10 cellular contexts compared by ENCODE assay signal in the genomic region with DNA sequence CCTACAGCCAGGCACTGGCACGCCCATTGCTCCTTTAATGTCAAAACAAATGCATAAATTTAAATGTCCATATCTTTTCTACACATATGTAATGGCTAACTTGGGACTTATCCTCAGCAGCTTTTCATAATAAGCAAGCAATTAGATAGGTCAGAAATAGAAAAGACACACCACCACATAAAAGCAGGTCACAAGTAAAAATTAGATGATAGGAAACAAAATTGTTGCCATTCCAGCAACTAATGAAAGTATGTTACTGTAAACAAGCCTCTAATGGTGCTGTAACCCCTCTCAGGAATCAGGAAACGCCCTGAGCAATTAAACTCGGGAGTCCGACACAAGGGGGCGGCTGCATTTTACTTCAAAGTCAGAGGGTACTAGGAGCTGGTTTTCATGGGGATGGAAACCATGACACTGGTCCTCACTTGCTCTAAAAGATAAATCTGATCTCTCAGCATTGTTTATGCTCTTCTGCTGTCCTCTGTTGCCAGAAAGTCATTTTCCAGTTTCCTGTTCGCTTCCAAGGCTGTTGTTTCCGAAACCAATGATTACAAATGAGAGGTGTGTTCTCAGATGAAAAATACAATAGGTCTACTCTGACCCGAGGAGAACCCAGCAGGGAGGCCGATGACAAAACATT.
DNase-seq lines count a peak whose midpoint lies in the region; ATAC-seq and TF ChIP-seq lines count a peak whose summit lies in the region.
"Had no signal": no experiment of that assay in that cellular context is flagged by ENCODE, and none has a peak within 500 bp of the region (broad histone marks: within the 10 kb centered on the region; RNA-seq: fewer than 3 reads in every experiment).

No MANE protein-coding gene starts in this region.

- H3K9me3 ChIP-seq in A673 (ENCODE audit: low read depth, low read length, poor library complexity, severe bottlenecking) (no peaks in the 10 kb centered on the region), HUES48 (ENCODE audit: control insufficient read depth, insufficient read depth, low read length) (no peaks in the 10 kb centered on the region), muscle layer of duodenum (ENCODE audit: control insufficient read depth in 1 of 2, low read length in 2 of 2) (no peaks in the 10 kb centered on the region), testis (no peaks in the 10 kb centered on the region)
- H3K9me3 ChIP-seq: Peyer's patch had no signal

- ATAC-seq in HG03280 (IDR thresholded peaks at IDR 0.05; ENCODE audit: unreplicated experiment) (no peak), HG03457 (IDR thresholded peaks at IDR 0.05; ENCODE audit: unreplicated experiment) (no peak)
- ATAC-seq: left colon had no signal

- H3K27ac ChIP-seq in A673 (ENCODE audit: low read depth, low read length, poor library complexity, severe bottlenecking) (no peak overlapping the region), HUES48 (ENCODE audit: low read depth, low read length) (peak overlapping the region; percentile 59), muscle layer of duodenum (ENCODE audit: low read length) (peak overlapping the region; percentile 40), testis (peak overlapping the region in 1 of 2 donors; percentile 56)

- BruUV-seq in A673 (replicated peaks; lab: Mats Ljungman, UMichigan): no TSS peak

- H3K36me3 ChIP-seq in A673 (ENCODE audit: insufficient read depth, low read length, poor library complexity, severe bottlenecking) (no peaks in the 10 kb centered on the region), HUES48 (ENCODE audit: control insufficient read depth, insufficient read depth, low read length) (no peaks in the 10 kb centered on the region), muscle layer of duodenum (ENCODE audit: control insufficient read depth in 1 of 2, insufficient read depth in 2 of 2, low read length in 2 of 2) (peaks cover 0 to 4% of the 10 kb centered on the region in 2 donors), testis (ENCODE audit: low read depth, missing control alignments) (no peaks in the 10 kb centered on the region)
- H3K36me3 ChIP-seq: Peyer's patch had no signal

- peaks cover 35% of the 10 kb centered on the region for H3K4me1 ChIP-seq in A673 (ENCODE audit: insufficient read depth, low read length, poor library complexity, severe bottlenecking)
- peaks cover 36% of the 10 kb centered on the region for H3K4me1 ChIP-seq in HUES48 (ENCODE audit: control insufficient read depth, insufficient read depth, low read length)
- H3K4me1 ChIP-seq in muscle layer of duodenum (ENCODE audit: control insufficient read depth in 1 of 2, insufficient read depth in 2 of 2, low read length in 2 of 2): peaks cover 8 to 53% of the 10 kb centered on the region in 2 donors
- peaks cover 11% of the 10 kb centered on the region for H3K4me1 ChIP-seq in testis
- H3K4me1 ChIP-seq: Peyer's patch had no signal

- no peak overlapping the region for H3K9ac ChIP-seq in HUES48 (ENCODE audit: low read depth, low read length)

- CTCF ChIA-PET in A673 (lab: Charles Lee): interaction anchor here (0.6 kb wide), 1 partner anchor 80 kb away, joined by 3 read pairs; no protein-coding TSS in a partner anchor

- H3K27me3 ChIP-seq in A673 (replicated peaks; ENCODE audit: insufficient read depth, low read depth, low read length, poor library complexity): no peaks in the 10 kb centered on the region
- no peaks in the 10 kb centered on the region for H3K27me3 ChIP-seq in HUES48 (ENCODE audit: control insufficient read depth, insufficient read depth, low read length)
- H3K27me3 ChIP-seq in muscle layer of duodenum (ENCODE audit: low read depth, low read length): no peaks in the 10 kb centered on the region
- H3K27me3 ChIP-seq in testis: no peaks in the 10 kb centered on the region
- H3K27me3 ChIP-seq: Peyer's patch had no signal

- TF ChIP-seq CTCF in A673 (conservative IDR thresholded peaks at IDR 0.05; ENCODE audit: low read depth, low read length) (no peak), testis (IDR thresholded peaks at IDR 0.05) (no peak)

- TF ChIP-seq POLR2A in testis (IDR thresholded peaks at IDR 0.05): no peak

- no peak overlapping the region for H3K4me3 ChIP-seq in A673 (ENCODE audit: low read depth, low read length, poor library complexity, severe bottlenecking)
- no peak overlapping the region for H3K4me3 ChIP-seq in HUES48 (ENCODE audit: low read depth, low read length)
- no peak overlapping the region for H3K4me3 ChIP-seq in muscle layer of duodenum (ENCODE audit: low read depth in 1 of 2, low read length in 2 of 2)
- H3K4me3 ChIP-seq in testis: no peak overlapping the region
- H3K4me3 ChIP-seq: Peyer's patch had no signal

- DNase-seq in A673 (ENCODE audit: low spot score): peak; percentile 17
- DNase-seq in dermis blood vessel endothelial cell: peak; percentile 62
- DNase-seq in testis: no peak
- no peak for DNase-seq in KG1 (lab: John Stamatoyannopoulos, UW)
- DNase-seq: Peyer's patch had no signal

- POLR2A ChIA-PET in A673 (lab: Charles Lee; ENCODE audit: low non-redundant PET): no interaction called here

- intact Hi-C loops in A673 (cut with micrococcal nuclease; ENCODE audit: unreplicated experiment): no loop called here
- intact Hi-C loops in testis (cut with DNase I; ENCODE audit: low total_unique reads): no loop called here

- 49 to 52% methylated on average over 9 of the region's 9 CpGs for WGBS in testis, 2 donors

Comparison
In these comparisons a context has a peak if more than half of its experiments do, and no peak if none do; other contexts are left out.
1. DNase-seq: peak in A673 (single experiment) and dermis blood vessel endothelial cell (single experiment); none in testis (single experiment) and KG1 (single experiment).